Comparison of ENCODE assay signal across 9 cellular contexts in genomic region chr5:170597109-170597741, GRCh38.
DNase-seq lines count a peak whose midpoint lies in the region.
"Had no signal": no experiment of that assay in that cellular context is flagged by ENCODE, and none has a peak within 500 bp of the region (broad histone marks: within the 10 kb centered on the region; RNA-seq: fewer than 3 reads in every experiment).

No MANE protein-coding gene starts in this region.

- H4K20me1 ChIP-seq in Karpas-422 (ENCODE audit: insufficient read depth, low read depth, low read length) = no peaks in the 10 kb centered on the region

- no peak overlapping the region for H3K4me2 ChIP-seq in Karpas-422 (ENCODE audit: low read depth, low read length, poor library complexity, severe bottlenecking)

- H3K4me3 ChIP-seq in Karpas-422 (ENCODE audit: low read length) = no peak overlapping the region
- H3K4me3 ChIP-seq: lung had no signal

- H3K79me2 ChIP-seq in Karpas-422 (ENCODE audit: low read length) = no peaks in the 10 kb centered on the region

- no peak overlapping the region for H2AFZ ChIP-seq in Karpas-422 (ENCODE audit: low read length)

- no peaks in the 10 kb centered on the region for H3K4me1 ChIP-seq in Karpas-422 (ENCODE audit: low read length)

- H3K36me3 ChIP-seq in Karpas-422 (ENCODE audit: insufficient read depth, low read length) = no peaks in the 10 kb centered on the region

- no peaks in the 10 kb centered on the region for H3K27me3 ChIP-seq in Karpas-422 (ENCODE audit: low read length)

- DNase-seq in activated naive CD4-positive, alpha-beta T cell treated with Interleukin-2 at 50 U/mL for 16 hours = peak; percentile 12
- no peak for DNase-seq in activated naive CD4-positive, alpha-beta T cell treated with anti-CD3 and anti-CD28 coated beads, Interleukin-2, amount 50 U/mL, for 16 hours
- peak; percentile 57 for DNase-seq in T1000 (lab: John Stamatoyannopoulos, UW)
- peak; percentile 96 for DNase-seq in glomerular visceral epithelial cell (ENCODE audit: extremely low spot score)
- DNase-seq in superior temporal gyrus (ENCODE audit: extremely low spot score) = peak; percentile 40
- DNase-seq in NAMALWA (ENCODE audit: low spot score) = no peak
- DNase-seq in DMS 273 (lab: John Stamatoyannopoulos, UW; ENCODE audit: unreplicated experiment) = no peak
- DNase-seq in Karpas-422 = no peak

- H3K27ac ChIP-seq in Karpas-422 (ENCODE audit: low read length) = no peak overlapping the region

- H3K9me3 ChIP-seq in Karpas-422 (ENCODE audit: low read length) = no peaks in the 10 kb centered on the region

- no peaks in the 10 kb centered on the region for H3K9me2 ChIP-seq in Karpas-422 (replicated peaks; ENCODE audit: insufficient read depth, low read length)

- H3K9ac ChIP-seq in Karpas-422 (ENCODE audit: low read length) = no peak overlapping the region

Comparison
In these comparisons a context has a peak if more than half of its experiments do, and no peak if none do; other contexts are left out.
1. DNase-seq: peak in activated naive CD4-positive, alpha-beta T cell treated with Interleukin-2 at 50 U/mL for 16 hours (single experiment), T1000 (single experiment), glomerular visceral epithelial cell (single experiment) and superior temporal gyrus (single experiment); none in activated naive CD4-positive, alpha-beta T cell treated with anti-CD3 and anti-CD28 coated beads, Interleukin-2, amount 50 U/mL, for 16 hours (single experiment), NAMALWA (single experiment), DMS 273 (single experiment) and Karpas-422 (single experiment).